26 cellular contexts compared by ENCODE assay signal in genomic region chr10:72605137-72605536, GRCh38. TPM values are rescaled to one million over a fixed set of nuclear protein-coding genes. Genes with fewer than 3 reads are reported as not detected.
DNase-seq lines count a peak whose midpoint lies in the region; ATAC-seq and TF ChIP-seq lines count a peak whose summit lies in the region.
"Had no signal": no experiment of that assay in that cellular context is flagged by ENCODE, and none has a peak within 500 bp of the region (broad histone marks: within the 10 kb centered on the region; RNA-seq: fewer than 3 reads in every experiment).

No MANE protein-coding gene starts in this region.

- no peaks in the 10 kb centered on the region for H3K27me3 Mint-ChIP-seq in dendritic cell treated with granulocyte-macrophage colony-stimulating factor and Interleukin-4, amounts not matched to agents 40 ng/mL and 50 ng/mL, for 4 days
- H3K27me3 Mint-ChIP-seq in mesothelial cell of epicardium (ENCODE audit: low read depth): no peaks in the 10 kb centered on the region

- peaks cover 15% of the 10 kb centered on the region for H3K4me1 ChIP-seq in psoas muscle
- H3K4me1 ChIP-seq in BE2C: peaks cover 4% of the 10 kb centered on the region; the same call in 1 of the 2 replicates
- H3K4me1 ChIP-seq: Caco-2, SJCRH30 had no signal

- peak overlapping the region; percentile 47 for H3K27ac Mint-ChIP-seq in dendritic cell treated with granulocyte-macrophage colony-stimulating factor and Interleukin-4, amounts not matched to agents 40 ng/mL and 50 ng/mL, for 4 days
- H3K27ac Mint-ChIP-seq in mesothelial cell of epicardium: peak overlapping the region; percentile 44
- H3K27ac Mint-ChIP-seq: CD8-positive, alpha-beta T cell had no signal

- no peaks in the 10 kb centered on the region for H3K36me3 ChIP-seq in psoas muscle (ENCODE audit: insufficient read depth in 1 of 2, low read depth in 1 of 2)
- no peaks in the 10 kb centered on the region for H3K36me3 ChIP-seq in BE2C
- H3K36me3 ChIP-seq: SJCRH30 had no signal

- peaks cover 8% of the 10 kb centered on the region for H3K36me3 Mint-ChIP-seq in dendritic cell treated with granulocyte-macrophage colony-stimulating factor and Interleukin-4, amounts not matched to agents 40 ng/mL and 50 ng/mL, for 4 days (ENCODE audit: low read depth)
- peaks cover 15% of the 10 kb centered on the region for H3K36me3 Mint-ChIP-seq in mesothelial cell of epicardium

- H3K9me3 ChIP-seq in psoas muscle (no peaks in the 10 kb centered on the region), BE2C (no peaks in the 10 kb centered on the region)
- H3K9me3 ChIP-seq: Caco-2, SJCRH30 had no signal

- H3K4me3 Mint-ChIP-seq in dendritic cell treated with granulocyte-macrophage colony-stimulating factor and Interleukin-4, amounts not matched to agents 40 ng/mL and 50 ng/mL, for 4 days: no peak overlapping the region
- H3K4me3 Mint-ChIP-seq in mesothelial cell of epicardium: no peak overlapping the region
- H3K4me3 Mint-ChIP-seq: CD8-positive, alpha-beta T cell had no signal

- DNase-seq in EH (ENCODE audit: low read depth) (peak; percentile 47), OCI-M1 (lab: John Stamatoyannopoulos, UW) (peak; percentile 62), mesothelial cell of epicardium (ENCODE audit: low spot score in 2 of 2, unreplicated experiment in 2 of 2) (no peak), psoas muscle (no peak), LoVo (ENCODE audit: low spot score) (no peak), NCI-H1105 treated with DMSO at 0.1 percent for 48 hours (lab: John Stamatoyannopoulos, UW) (no peak), BE2C (no peak)
- DNase-seq: AML-193; C1 segment of cervical spinal cord; Caco-2; CD8-positive, alpha-beta T cell; EL; GDM1; NCI-H1092; NCI-H146; NCI-H1930; NCI-H2107; NCI-H446; NCI-H524 treated with DMSO at 0.1 percent for 48 hours; NCI-H774; PC-3; SJCRH30 had no signal

- TF ChIP-seq CTCF in mesothelial cell of epicardium (IDR thresholded peaks at IDR 0.05; ENCODE audit: unreplicated experiment): no peak
- no peak for TF ChIP-seq CTCF in psoas muscle (IDR thresholded peaks at IDR 0.05)
- TF ChIP-seq CTCF in BE2C (IDR thresholded peaks at IDR 0.05; ENCODE audit: low read depth, low read length): no peak

- peaks cover 12% of the 10 kb centered on the region for H3K4me1 Mint-ChIP-seq in dendritic cell treated with granulocyte-macrophage colony-stimulating factor and Interleukin-4, amounts not matched to agents 40 ng/mL and 50 ng/mL, for 4 days (ENCODE audit: low read depth)
- peaks cover 11% of the 10 kb centered on the region for H3K4me1 Mint-ChIP-seq in mesothelial cell of epicardium

- no peak for ATAC-seq in psoas muscle
- ATAC-seq: CD8-positive, alpha-beta T cell; GM12878; PC-3; SK-N-SH treated with all-trans-retinoic acid at 6 μM for 48 hours had no signal

- H3K27ac ChIP-seq in psoas muscle: no peak overlapping the region
- H3K27ac ChIP-seq: KMS-11, SJCRH30 had no signal

- WGBS in psoas muscle, 3 donors: 62 to 74% (median 74%) methylated on average over 3 of the region's 3 CpGs

- intact Hi-C loops in dendritic cell treated with granulocyte-macrophage colony-stimulating factor and Interleukin-4, amounts not matched to agents 40 ng/mL and 50 ng/mL, for 4 days (cut with micrococcal nuclease): no loop called here
- intact Hi-C loops in psoas muscle (cut with DNase I): no loop called here

- H3K27me3 ChIP-seq in psoas muscle (ENCODE audit: insufficient read depth in 3 of 3, low read length in 2 of 3) (no peaks in the 10 kb centered on the region), BE2C (no peaks in the 10 kb centered on the region)
- H3K27me3 ChIP-seq: SJCRH30 had no signal

- H3K9me3 Mint-ChIP-seq in dendritic cell treated with granulocyte-macrophage colony-stimulating factor and Interleukin-4, amounts not matched to agents 40 ng/mL and 50 ng/mL, for 4 days: no peaks in the 10 kb centered on the region
- H3K9me3 Mint-ChIP-seq in mesothelial cell of epicardium: peaks cover 7% of the 10 kb centered on the region
- H3K9me3 Mint-ChIP-seq: CD8-positive, alpha-beta T cell had no signal

- H3K4me3 ChIP-seq in psoas muscle (no peak overlapping the region), BE2C (ENCODE audit: low read depth, low read length) (no peak overlapping the region)
- H3K4me3 ChIP-seq: GM12878, SJCRH30 had no signal

RNA-seq across cellular contexts. Expression of gene MICU1, which starts 20.7 kb away (rescaled TPM):
- 58.2 to 63.4 TPM (median 63.4 TPM) in 3 replicates for total RNA-seq in mesothelial cell of epicardium
- 10 to 100 TPM; 37.3 to 57.8 (median 46.6) TPM for total RNA-seq in psoas muscle
- 10 to 100 TPM; 31.0 to 34.8 (median 33.5) TPM for polyA plus RNA-seq in psoas muscle
- polyA plus RNA-seq in BE2C (2012; ENCODE audit: insufficient read depth, insufficient read length, low read depth): 34.4 TPM

Comparison
In these comparisons a context has a peak if more than half of its experiments do, and no peak if none do; other contexts are left out.
1. DNase-seq: peak in EH (single experiment) and OCI-M1 (single experiment); none in mesothelial cell of epicardium (0 of 2), psoas muscle (0 of 2), LoVo (single experiment), NCI-H1105 treated with DMSO at 0.1 percent for 48 hours (single experiment) and BE2C (single experiment).